Comparison of ENCODE assay signal across 24 cellular contexts in the genomic region with DNA sequence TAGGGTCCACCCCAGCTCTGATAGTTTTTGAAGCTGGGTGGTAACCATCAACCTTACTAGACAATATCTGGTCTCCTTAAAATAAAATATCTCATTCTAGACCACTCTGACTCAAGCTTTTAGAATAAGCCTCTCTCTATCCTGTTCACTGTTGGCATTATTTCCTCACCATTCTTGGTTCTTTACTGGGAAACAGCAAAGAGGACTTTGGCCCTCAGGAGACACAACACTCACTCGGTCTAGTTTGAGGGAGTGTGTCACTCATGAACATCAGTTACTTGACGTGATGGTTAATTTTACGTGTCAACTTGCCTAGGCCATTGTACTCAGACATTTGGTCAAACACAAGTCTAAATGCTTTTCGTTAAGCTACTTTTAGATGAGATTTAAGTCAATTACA.
DNase-seq lines count a peak whose midpoint lies in the region; ATAC-seq and TF ChIP-seq lines count a peak whose summit lies in the region.
"Had no signal": no experiment of that assay in that cellular context is flagged by ENCODE, and none has a peak within 500 bp of the region (broad histone marks: within the 10 kb centered on the region; RNA-seq: fewer than 3 reads in every experiment).

No MANE protein-coding gene starts in this region.

- DNase-seq in activated CD8-positive, alpha-beta T cell treated with anti-CD3 and anti-CD28 coated beads for 36 hours, result no peak
- no peak for DNase-seq in activated CD8-positive, alpha-beta T cell treated with anti-CD3 and anti-CD28 coated beads, Interleukin-2, amount 10 ng/mL, durations not matched to agents 7 days and 5 days
- no peak for DNase-seq in activated naive CD8-positive, alpha-beta T cell treated with anti-CD3 and anti-CD28 coated beads, Interleukin-2, amount 10 ng/mL, durations not matched to agents 7 days and 5 days
- no peak for DNase-seq in tibial artery
- DNase-seq in DMS53 treated with DMSO at 0.1 percent for 48 hours (lab: John Stamatoyannopoulos, UW; ENCODE audit: unreplicated experiment), result no peak
- DNase-seq in DMS79 treated with DMSO at 0.1 percent for 48 hours (lab: John Stamatoyannopoulos, UW), result no peak
- DNase-seq in T-helper 2 cell treated with Interferon-gamma antibody and Interleukin-4, amounts not matched to agents 5 μg/mL and 100 μg/mL, for 36 hours (ENCODE audit: low spot score), result no peak
- DNase-seq: 8988T, ACHN, BE2C, DMS153, H9, KG1, NCI-H1048, NCI-H1417, NCI-H1694, NCI-H2081, NCI-H2171, NCI-H226, NCI-H510A had no signal

- CTCF ChIA-PET in activated CD8-positive, alpha-beta T cell treated with anti-CD3 and anti-CD28 coated beads for 36 hours (lab: Charles Lee), result interaction anchor here (1.4 to 4.5 kb wide), 3 partner anchors 15 to 525 kb away, joined by 5 to 26 read pairs (median 7); no protein-coding TSS in a partner anchor
- CTCF ChIA-PET in activated CD8-positive, alpha-beta T cell treated with anti-CD3 and anti-CD28 coated beads, Interleukin-2, amount 10 ng/mL, durations not matched to agents 7 days and 5 days (lab: Charles Lee), result interaction anchor here (0.8 to 2.1 kb wide), 4 partner anchors 9 to 448 kb away, joined by 3 to 12 read pairs (median 4); a partner anchor contains a TSS

- POLR2A ChIA-PET in activated CD8-positive, alpha-beta T cell treated with anti-CD3 and anti-CD28 coated beads for 36 hours (lab: Charles Lee), result no interaction called here
- POLR2A ChIA-PET in activated CD8-positive, alpha-beta T cell treated with anti-CD3 and anti-CD28 coated beads, Interleukin-2, amount 10 ng/mL, durations not matched to agents 7 days and 5 days (lab: Charles Lee), result interaction anchor here (1.0 kb wide), 1 partner anchor 448 kb away, joined by 3 read pairs; a partner anchor contains a TSS
- POLR2A ChIA-PET in activated naive CD8-positive, alpha-beta T cell treated with anti-CD3 and anti-CD28 coated beads, Interleukin-2, amount 10 ng/mL, durations not matched to agents 7 days and 5 days (lab: Charles Lee), result interaction anchor here (2.8 kb wide), 1 partner anchor 21 kb away, joined by 17 read pairs; no protein-coding TSS in a partner anchor

- intact Hi-C loops in activated CD8-positive, alpha-beta T cell treated with anti-CD3 and anti-CD28 coated beads for 36 hours (cut with micrococcal nuclease), result no loop called here
- intact Hi-C loops in tibial artery (cut with DNase I; ENCODE audit: low total_unique reads), result no loop called here

- H3K4me1 ChIP-seq in muscle layer of colon (ENCODE audit: insufficient read depth, low read length) (peaks cover 19% of the 10 kb centered on the region), tibial artery (peaks cover 0 to 48% (median 21%) of the 10 kb centered on the region in 4 donors)
- H3K4me1 ChIP-seq: BE2C, SJSA1 had no signal

- TF ChIP-seq CTCF in activated CD8-positive, alpha-beta T cell treated with anti-CD3 and anti-CD28 coated beads for 36 hours (IDR thresholded peaks at IDR 0.05), result no peak
- TF ChIP-seq CTCF in tibial artery (IDR thresholded peaks at IDR 0.05), result no peak

- H3K27me3 Mint-ChIP-seq in activated CD8-positive, alpha-beta T cell treated with anti-CD3 and anti-CD28 coated beads for 36 hours, result no peaks in the 10 kb centered on the region
- H3K27me3 Mint-ChIP-seq in activated CD8-positive, alpha-beta T cell treated with anti-CD3 and anti-CD28 coated beads, Interleukin-2, amount 10 ng/mL, durations not matched to agents 7 days and 5 days (ENCODE audit: low read depth), result no peaks in the 10 kb centered on the region
- no peaks in the 10 kb centered on the region for H3K27me3 Mint-ChIP-seq in activated naive CD8-positive, alpha-beta T cell treated with anti-CD3 and anti-CD28 coated beads, Interleukin-2, amount 10 ng/mL, durations not matched to agents 7 days and 5 days
- no peaks in the 10 kb centered on the region for H3K27me3 Mint-ChIP-seq in T-helper 2 cell treated with Interferon-gamma antibody and Interleukin-4, amounts not matched to agents 5 μg/mL and 100 μg/mL, for 36 hours (ENCODE audit: low read depth)

- no peak overlapping the region for H3K4me3 Mint-ChIP-seq in activated CD8-positive, alpha-beta T cell treated with anti-CD3 and anti-CD28 coated beads for 36 hours
- no peak overlapping the region for H3K4me3 Mint-ChIP-seq in activated CD8-positive, alpha-beta T cell treated with anti-CD3 and anti-CD28 coated beads, Interleukin-2, amount 10 ng/mL, durations not matched to agents 7 days and 5 days
- no peak overlapping the region for H3K4me3 Mint-ChIP-seq in activated naive CD8-positive, alpha-beta T cell treated with anti-CD3 and anti-CD28 coated beads, Interleukin-2, amount 10 ng/mL, durations not matched to agents 7 days and 5 days
- no peak overlapping the region for H3K4me3 Mint-ChIP-seq in T-helper 2 cell treated with Interferon-gamma antibody and Interleukin-4, amounts not matched to agents 5 μg/mL and 100 μg/mL, for 36 hours
- H3K4me3 Mint-ChIP-seq: CD14-positive monocyte, GM23338, H9 had no signal

- H3K9me3 ChIP-seq in muscle layer of colon (ENCODE audit: low read length) (no peaks in the 10 kb centered on the region), tibial artery (no peaks in the 10 kb centered on the region)
- H3K9me3 ChIP-seq: BE2C, SJSA1 had no signal

- peaks cover 86% of the 10 kb centered on the region for H3K4me1 Mint-ChIP-seq in activated CD8-positive, alpha-beta T cell treated with anti-CD3 and anti-CD28 coated beads for 36 hours (ENCODE audit: low read depth)
- peaks cover 53% of the 10 kb centered on the region for H3K4me1 Mint-ChIP-seq in activated CD8-positive, alpha-beta T cell treated with anti-CD3 and anti-CD28 coated beads, Interleukin-2, amount 10 ng/mL, durations not matched to agents 7 days and 5 days (ENCODE audit: low read depth)
- H3K4me1 Mint-ChIP-seq in activated naive CD8-positive, alpha-beta T cell treated with anti-CD3 and anti-CD28 coated beads, Interleukin-2, amount 10 ng/mL, durations not matched to agents 7 days and 5 days, result peaks cover 48% of the 10 kb centered on the region
- H3K4me1 Mint-ChIP-seq in T-helper 2 cell treated with Interferon-gamma antibody and Interleukin-4, amounts not matched to agents 5 μg/mL and 100 μg/mL, for 36 hours (ENCODE audit: low read depth), result peaks cover 43% of the 10 kb centered on the region

- no peaks in the 10 kb centered on the region for H3K27me3 ChIP-seq in muscle layer of colon (ENCODE audit: control insufficient read depth in 1 of 2, insufficient read depth in 2 of 2, low read length in 2 of 2)
- no peaks in the 10 kb centered on the region for H3K27me3 ChIP-seq in tibial artery
- H3K27me3 ChIP-seq: BE2C, SJSA1 had no signal

- H3K36me3 Mint-ChIP-seq in activated CD8-positive, alpha-beta T cell treated with anti-CD3 and anti-CD28 coated beads for 36 hours (ENCODE audit: low read depth), result peaks cover 10% of the 10 kb centered on the region
- peaks cover 14% of the 10 kb centered on the region for H3K36me3 Mint-ChIP-seq in activated CD8-positive, alpha-beta T cell treated with anti-CD3 and anti-CD28 coated beads, Interleukin-2, amount 10 ng/mL, durations not matched to agents 7 days and 5 days (ENCODE audit: low read depth)
- H3K36me3 Mint-ChIP-seq in activated naive CD8-positive, alpha-beta T cell treated with anti-CD3 and anti-CD28 coated beads, Interleukin-2, amount 10 ng/mL, durations not matched to agents 7 days and 5 days, result peaks cover 28% of the 10 kb centered on the region
- H3K36me3 Mint-ChIP-seq in T-helper 2 cell treated with Interferon-gamma antibody and Interleukin-4, amounts not matched to agents 5 μg/mL and 100 μg/mL, for 36 hours (ENCODE audit: low read depth), result peaks cover 2% of the 10 kb centered on the region
- H3K36me3 Mint-ChIP-seq: CD14-positive monocyte had no signal

- no peak overlapping the region for H3K9ac ChIP-seq in muscle layer of colon (ENCODE audit: low read length)

- peaks cover 2% of the 10 kb centered on the region for H3K9me3 Mint-ChIP-seq in activated CD8-positive, alpha-beta T cell treated with anti-CD3 and anti-CD28 coated beads for 36 hours
- peaks cover 5% of the 10 kb centered on the region for H3K9me3 Mint-ChIP-seq in activated CD8-positive, alpha-beta T cell treated with anti-CD3 and anti-CD28 coated beads, Interleukin-2, amount 10 ng/mL, durations not matched to agents 7 days and 5 days (ENCODE audit: insufficient read depth)
- peaks cover 4% of the 10 kb centered on the region for H3K9me3 Mint-ChIP-seq in activated naive CD8-positive, alpha-beta T cell treated with anti-CD3 and anti-CD28 coated beads, Interleukin-2, amount 10 ng/mL, durations not matched to agents 7 days and 5 days
- H3K9me3 Mint-ChIP-seq in T-helper 2 cell treated with Interferon-gamma antibody and Interleukin-4, amounts not matched to agents 5 μg/mL and 100 μg/mL, for 36 hours, result peaks cover 5% of the 10 kb centered on the region
- H3K9me3 Mint-ChIP-seq: GM23338, H9 had no signal

- H3K4me3 ChIP-seq in muscle layer of colon (ENCODE audit: low read depth in 1 of 2, low read length in 2 of 2), result no peak overlapping the region
- no peak overlapping the region for H3K4me3 ChIP-seq in tibial artery
- H3K4me3 ChIP-seq: GM23338, SJSA1 had no signal

- H3K27ac ChIP-seq in muscle layer of colon (ENCODE audit: low read depth, low read length), result peak overlapping the region; percentile 41
- H3K27ac ChIP-seq in tibial artery, result peak overlapping the region; percentile 25 to 60
- H3K27ac ChIP-seq: SJSA1 had no signal

- peak overlapping the region; percentile 3 for H3K27ac Mint-ChIP-seq in activated CD8-positive, alpha-beta T cell treated with anti-CD3 and anti-CD28 coated beads for 36 hours
- no peak overlapping the region for H3K27ac Mint-ChIP-seq in activated CD8-positive, alpha-beta T cell treated with anti-CD3 and anti-CD28 coated beads, Interleukin-2, amount 10 ng/mL, durations not matched to agents 7 days and 5 days
- peak overlapping the region; percentile 9 for H3K27ac Mint-ChIP-seq in activated naive CD8-positive, alpha-beta T cell treated with anti-CD3 and anti-CD28 coated beads, Interleukin-2, amount 10 ng/mL, durations not matched to agents 7 days and 5 days
- no peak overlapping the region for H3K27ac Mint-ChIP-seq in T-helper 2 cell treated with Interferon-gamma antibody and Interleukin-4, amounts not matched to agents 5 μg/mL and 100 μg/mL, for 36 hours
- H3K27ac Mint-ChIP-seq: CD14-positive monocyte, GM23338, H9 had no signal

- no peak for ATAC-seq in activated CD8-positive, alpha-beta T cell treated with anti-CD3 and anti-CD28 coated beads for 36 hours
- no peak for ATAC-seq in activated CD8-positive, alpha-beta T cell treated with anti-CD3 and anti-CD28 coated beads, Interleukin-2, amount 10 ng/mL, durations not matched to agents 7 days and 5 days
- ATAC-seq in activated naive CD8-positive, alpha-beta T cell treated with anti-CD3 and anti-CD28 coated beads, Interleukin-2, amount 10 ng/mL, durations not matched to agents 7 days and 5 days (ENCODE audit: low read depth), result no peak
- ATAC-seq: GM23338 had no signal

- H3K36me3 ChIP-seq in muscle layer of colon (ENCODE audit: insufficient read depth, low read length) (no peaks in the 10 kb centered on the region), tibial artery (no peaks in the 10 kb centered on the region)
- H3K36me3 ChIP-seq: BE2C, SJSA1 had no signal

Comparison
In these comparisons a context has a peak if more than half of its experiments do, and no peak if none do; other contexts are left out.
1. H3K27ac Mint-ChIP-seq: peak in activated CD8-positive, alpha-beta T cell treated with anti-CD3 and anti-CD28 coated beads for 36 hours (single experiment) and activated naive CD8-positive, alpha-beta T cell treated with anti-CD3 and anti-CD28 coated beads, Interleukin-2, amount 10 ng/mL, durations not matched to agents 7 days and 5 days (single experiment); none in activated CD8-positive, alpha-beta T cell treated with anti-CD3 and anti-CD28 coated beads, Interleukin-2, amount 10 ng/mL, durations not matched to agents 7 days and 5 days (single experiment) and T-helper 2 cell treated with Interferon-gamma antibody and Interleukin-4, amounts not matched to agents 5 μg/mL and 100 μg/mL, for 36 hours (single experiment).